ENCODE assay signal across 1 cellular context in genomic region chr20:3631534-3631933, GRCh38.
TF ChIP-seq lines count a peak whose summit lies in the region.

No MANE protein-coding gene starts in this region.

TF ChIP-seq in H1, 55 proteins besides CTCF, POLR2A, EP300 and RAD21 (continued from another document):
- TF ChIP-seq GABPA (IDR thresholded peaks at IDR 0.05; ENCODE audit: borderline replicate concordance, insufficient read depth, low read length) (no peak), MAFK (IDR thresholded peaks at IDR 0.05; ENCODE audit: low read depth, low read length) (no peak), MAX (IDR thresholded peaks at IDR 0.05) (no peak), TEAD4 (IDR thresholded peaks at IDR 0.05; ENCODE audit: low read depth, low read length) (no peak), RBBP5 (IDR thresholded peaks at IDR 0.05; ENCODE audit: borderline replicate concordance, low read depth, low read length) (no peak), CBX8 (IDR thresholded peaks at IDR 0.05; ENCODE audit: borderline replicate concordance, low read depth, low read length) (no peak), SAP30 (IDR thresholded peaks at IDR 0.05; ENCODE audit: insufficient read depth, insufficient replicate concordance, low read length) (no peak), RXRA (IDR thresholded peaks at IDR 0.05; ENCODE audit: insufficient read depth, low read depth, low read length) (no peak), JUND (IDR thresholded peaks at IDR 0.05; ENCODE audit: low read length) (no peak), CHD1 (IDR thresholded peaks at IDR 0.05; ENCODE audit: low read depth, low read length) (no peak), ASH2L (IDR thresholded peaks at IDR 0.05; ENCODE audit: low read length) (no peak), GTF2F1 (IDR thresholded peaks at IDR 0.05; ENCODE audit: borderline replicate concordance, low read depth, low read length) (no peak), EZH2 (IDR thresholded peaks at IDR 0.05; ENCODE audit: low read depth, low read length, severe bottlenecking) (no peak)
TF ChIP-seq in H1: peak in this region for 0.
